ENCODE assay signal across 8 cellular contexts in the genomic region with DNA sequence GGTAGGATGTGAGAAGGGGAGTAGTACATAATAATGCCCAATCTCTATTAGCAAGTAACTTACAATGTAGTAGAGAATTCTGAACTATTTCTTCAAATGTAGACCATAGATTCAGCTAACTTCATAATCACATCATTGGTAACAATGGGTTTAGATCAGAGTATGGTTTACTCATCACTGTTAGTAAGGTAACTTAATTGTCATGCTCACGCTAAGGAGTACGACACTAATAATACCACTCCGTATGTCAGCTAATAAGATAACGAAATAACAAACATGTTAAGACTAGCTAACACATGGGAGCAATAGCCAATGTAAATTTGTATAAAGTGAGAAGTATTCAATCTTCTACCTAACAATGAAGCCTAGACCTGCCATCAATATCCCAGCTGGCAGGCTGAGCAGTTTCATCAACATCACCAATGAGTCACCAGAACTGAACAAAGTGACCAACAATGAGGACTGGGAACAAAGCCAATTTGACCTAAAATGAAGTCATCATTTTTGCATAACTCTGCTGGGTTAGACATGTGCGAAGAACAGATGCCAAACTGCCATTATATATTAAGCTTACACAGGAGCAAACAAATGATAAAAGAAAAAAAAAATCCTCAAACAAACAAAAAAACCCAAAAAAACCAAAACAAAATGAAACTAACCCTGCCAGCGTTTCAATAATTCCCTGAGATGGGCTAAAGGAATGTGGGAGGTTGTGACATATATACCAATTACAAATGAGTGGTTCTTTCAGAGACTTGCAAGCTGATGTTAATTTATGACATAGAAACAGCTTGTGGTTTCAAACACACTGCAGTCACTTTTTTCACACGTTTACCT. TPM values are rescaled to one million over a fixed set of nuclear protein-coding genes. Genes with fewer than 3 reads are reported as not detected.
A peak's percentile ranks its signal among the peaks of the same experiment; 100 is the strongest.
DNase-seq lines count a peak whose midpoint lies in the region; ATAC-seq and TF ChIP-seq lines count a peak whose summit lies in the region.

No MANE protein-coding gene starts in this region.

- DNase-seq in AG04450 (ENCODE audit: low read depth, low spot score) (peak; percentile 61), NCI-H2107 treated with DMSO at 0.1 percent for 48 hours (lab: John Stamatoyannopoulos, UW; ENCODE audit: unreplicated experiment) (peak; percentile 81), amniotic epithelial cell (ENCODE audit: low read depth) (peak; percentile 90), inferior parietal cortex (ENCODE audit: extremely low spot score) (peak; percentile 90), stromal cell of bone marrow (ENCODE audit: low read depth) (peak; percentile 89)

- no peak overlapping the region for H3K4me3 ChIP-seq in AG04450 (ENCODE audit: low read depth, low read length)

- H3K9me3 ChIP-seq in AG04450 (ENCODE audit: control insufficient read depth, insufficient read depth, low read length): no peaks in the 10 kb centered on the region

- ATAC-seq in GM18520 (IDR thresholded peaks at IDR 0.05; ENCODE audit: unreplicated experiment): peak; percentile 85
- ATAC-seq in HG03060 (IDR thresholded peaks at IDR 0.05; ENCODE audit: low read depth, unreplicated experiment): peak; percentile 77
- ATAC-seq in HG02884 (IDR thresholded peaks at IDR 0.05; ENCODE audit: unreplicated experiment): no peak

- CTCF ChIA-PET in AG04450 (lab: Charles Lee): interaction anchor here (0.6 to 1.9 kb wide), 4 partner anchors 23 to 114 kb away, joined by 3 to 6 read pairs (median 4); no protein-coding TSS in a partner anchor

- no peaks in the 10 kb centered on the region for H3K27me3 ChIP-seq in AG04450 (ENCODE audit: control insufficient read depth, insufficient read depth, low read length)

- POLR2A ChIA-PET in AG04450 (lab: Yijun Ruan, JAX): no interaction called here

- TF ChIP-seq CTCF in AG04450 (IDR thresholded peaks at IDR 0.05; ENCODE audit: low read depth, low read length): no peak

- H3K27ac ChIP-seq in AG04450 (ENCODE audit: low read depth, low read length): no peak overlapping the region

RNA-seq across cellular contexts. Expression of a gene that starts 56.6 kb away (rescaled TPM):
- polyA plus RNA-seq in AG04450 (2011; rRNA removed): not detected in 2 replicates
- polyA minus RNA-seq in AG04450 (2011; rRNA and poly(A)+ RNA removed): not detected in 2 replicates
